8 cellular contexts compared by ENCODE assay signal in genomic region chr4:2262944-2263250, GRCh38. TPM values are rescaled to one million over a fixed set of nuclear protein-coding genes. Genes with fewer than 3 reads are reported as not detected.
DNase-seq lines count a peak whose midpoint lies in the region; ATAC-seq, FAIRE-seq and TF ChIP-seq lines count a peak whose summit lies in the region.

No MANE protein-coding gene starts in this region.

- TF ChIP-seq CTCF in right atrium auricular region (IDR thresholded peaks at IDR 0.05): no peak
- no peak for TF ChIP-seq CTCF in mammary epithelial cell (conservative IDR thresholded peaks at IDR 0.05 in 1 of 2, IDR thresholded peaks at IDR 0.05 in 1 of 2; ENCODE audit: extremely low read depth in 1 of 2, insufficient read depth in 1 of 2, low read depth in 1 of 2, low read length in 2 of 2)
- no peak for TF ChIP-seq CTCF in mucosa of descending colon (IDR thresholded peaks at IDR 0.05)
- TF ChIP-seq CTCF in uterus (IDR thresholded peaks at IDR 0.05): no peak

- CTCF ChIA-PET in mammary epithelial cell (lab: Charles Lee; ENCODE audit: low non-redundant PET): no interaction called here

- H3K27ac ChIP-seq in right atrium auricular region: peak overlapping the region; percentile 95 to 98
- no peak overlapping the region for H3K27ac ChIP-seq in mammary epithelial cell (ENCODE audit: insufficient read depth, low read depth, low read length)
- H3K27ac ChIP-seq in uterus: peak overlapping the region; percentile 86 to 93

- intact Hi-C loops in cardiac septum (cut with DNase I) (loop anchor here (5.0 kb wide), 1 partner anchor 274 kb away; the partner anchor contains the start of gene FAM193A), mammary epithelial cell (cut with micrococcal nuclease) (loop anchor here (1.0 kb wide), 1 partner anchor 21 kb away; the partner anchor contains the start of genes HAUS3 and POLN), mucosa of descending colon (cut with DNase I, micrococcal nuclease) (no loop called here), uterus (cut with DNase I; ENCODE audit: low total_unique reads) (loop anchor here (10.0 kb wide), 1 partner anchor 142 kb away; no protein-coding TSS in a partner anchor)

- no peak for FAIRE-seq in HTR-8/SVneo (lab: Jason Lieb, UNC)

- TF ChIP-seq POLR2A in uterus (IDR thresholded peaks at IDR 0.05): no peak

- H3K4me1 ChIP-seq in right atrium auricular region (peaks cover 0 to 66% of the 10 kb centered on the region in 2 donors), mammary epithelial cell (ENCODE audit: insufficient read depth, low read length) (peaks cover 17% of the 10 kb centered on the region), mucosa of descending colon (ENCODE audit: low read depth) (peaks cover 25% of the 10 kb centered on the region), uterus (peaks cover 0 to 35% of the 10 kb centered on the region in 2 donors)

- DNase-seq in right atrium auricular region (ENCODE audit: low spot score): no peak
- DNase-seq in cardiac septum (ENCODE audit: low spot score): no peak
- DNase-seq in mammary epithelial cell: no peak
- no peak for DNase-seq in mucosa of descending colon
- DNase-seq in uterus: no peak
- DNase-seq in HTR-8/SVneo (ENCODE audit: insufficient read length, low spot score): no peak
- DNase-seq in activated CD8-positive, alpha-beta memory T cell treated with anti-CD3 and anti-CD28 coated beads, Interleukin-2, amount 50 U/mL, for 4 hours: no peak
- no peak for DNase-seq in kidney tubule cell (ENCODE audit: low spot score)

- dilution Hi-C loops in mammary epithelial cell (cut with HindIII; ENCODE audit: low sequenced_read_pairs): loop anchor here (5.0 kb wide), 1 partner anchor 39 kb away; no protein-coding TSS in a partner anchor

- WGBS in mammary epithelial cell (ENCODE audit: low coverage, missing lambda C conversion rate): 42% methylated on average over 7 of the region's 13 CpGs

- peak overlapping the region; percentile 94 for H2AFZ ChIP-seq in mammary epithelial cell (ENCODE audit: low read depth, low read length)

- no TSS peak for BruUV-seq in mammary epithelial cell (replicated peaks; lab: Mats Ljungman, UMichigan)

- ATAC-seq in mucosa of descending colon: no peak

- H3K4me3 ChIP-seq in right atrium auricular region (peak overlapping the region; percentile 57 to 68), mammary epithelial cell (replicated peaks in 1 of 3; ENCODE audit: insufficient read depth in 1 of 3, low read depth in 2 of 3, low read length in 3 of 3) (peak overlapping the region; percentile 37 to 69 (median 52)), mucosa of descending colon (peak overlapping the region; percentile 88), uterus (peak overlapping the region; percentile 28 to 54)

- H3K27me3 ChIP-seq in right atrium auricular region (no peaks in the 10 kb centered on the region), mammary epithelial cell (ENCODE audit: insufficient read depth, low read length) (peaks cover under 1% of the 10 kb centered on the region), uterus (no peaks in the 10 kb centered on the region)

- H3K9me3 ChIP-seq in right atrium auricular region: no peaks in the 10 kb centered on the region
- no peaks in the 10 kb centered on the region for H3K9me3 ChIP-seq in mammary epithelial cell (replicated peaks; ENCODE audit: insufficient read depth, low read length)
- H3K9me3 ChIP-seq in mucosa of descending colon: no peaks in the 10 kb centered on the region
- no peaks in the 10 kb centered on the region for H3K9me3 ChIP-seq in uterus

- in situ Hi-C loops in mammary epithelial cell (cut with MboI; ENCODE audit: low sequenced_read_pairs in 2 of 2): no loop called here

- H3K79me2 ChIP-seq in mammary epithelial cell (ENCODE audit: insufficient read depth, low read length): peaks cover 32% of the 10 kb centered on the region

- peak overlapping the region; percentile 100 for H3K4me2 ChIP-seq in mammary epithelial cell (ENCODE audit: insufficient read depth, low read depth, low read length)

- no peak overlapping the region for H3K9ac ChIP-seq in mammary epithelial cell (ENCODE audit: insufficient read depth, low read length)

- no peaks in the 10 kb centered on the region for H4K20me1 ChIP-seq in mammary epithelial cell (ENCODE audit: insufficient read depth, low read length)

- H3K36me3 ChIP-seq in right atrium auricular region (no peaks in the 10 kb centered on the region), mammary epithelial cell (ENCODE audit: insufficient read depth, low read length) (no peaks in the 10 kb centered on the region), mucosa of descending colon (ENCODE audit: low read depth) (peaks cover 5% of the 10 kb centered on the region), uterus (no peaks in the 10 kb centered on the region)

RNA-seq across cellular contexts. Expression of gene MXD4, which starts 1.0 kb away (rescaled TPM):
- total RNA-seq in right atrium auricular region (10 to 100 TPM; 33.4 to 34.9 TPM), cardiac septum (37.9 TPM), mammary epithelial cell (10 to 100 TPM; 26.0 to 36.8 TPM), mucosa of descending colon (10 to 100 TPM; 46.6 to 59.6 (median 52.6) TPM), uterus (10 to 100 TPM; 15.4 to 53.1 (median 31.8) TPM)
- polyA plus RNA-seq in mammary epithelial cell: 17.8 TPM
- 12.4 TPM for polyA minus RNA-seq in mammary epithelial cell

RNA-seq across cellular contexts. Expression of gene HAUS3, which starts 21.0 kb away (rescaled TPM):
- 1 to 10 TPM; 3.7 to 4.1 TPM for total RNA-seq in right atrium auricular region
- total RNA-seq in cardiac septum: 5.6 TPM
- total RNA-seq in mammary epithelial cell: 10 to 100 TPM in 1 of 2 donors, 1 to 10 TPM in 1; 9.2 to 12.8 TPM
- polyA plus RNA-seq in mammary epithelial cell: 4.2 TPM
- polyA minus RNA-seq in mammary epithelial cell: 3.5 TPM
- total RNA-seq in mucosa of descending colon: 10 to 100 TPM in 2 of 3 donors, 1 to 10 TPM in 1; 9.9 to 13.7 (median 11.4) TPM
- 10 to 100 TPM in 3 of 4 donors, 1 to 10 TPM in 1; 7.4 to 29.9 (median 14.2) TPM for total RNA-seq in uterus

RNA-seq across cellular contexts. Expression of gene POLN, which starts 21.0 kb away (rescaled TPM):
- total RNA-seq in right atrium auricular region (1 to 10 TPM; 1.3 to 2.8 TPM), cardiac septum (2.3 TPM), mammary epithelial cell (under 1 TPM; 0.42 to 0.83 TPM), mucosa of descending colon (1 to 10 TPM; 1.4 to 4.6 (median 1.4) TPM), uterus (1 to 10 TPM in 2 of 4 donors, under 1 TPM in 1, not detected in 1; 0.26 to 5.8 (median 5.5) TPM)
- polyA plus RNA-seq in mammary epithelial cell: 0.18 TPM
- polyA minus RNA-seq in mammary epithelial cell: not detected

Comparison
In these comparisons a context has a peak if more than half of its experiments do, and no peak if none do; other contexts are left out.
1. intact Hi-C loops: an anchor here in cardiac septum (5.0 kb wide), mammary epithelial cell (1.0 kb wide) and uterus (10.0 kb wide); none called in mucosa of descending colon.